In the genomic region with DNA sequence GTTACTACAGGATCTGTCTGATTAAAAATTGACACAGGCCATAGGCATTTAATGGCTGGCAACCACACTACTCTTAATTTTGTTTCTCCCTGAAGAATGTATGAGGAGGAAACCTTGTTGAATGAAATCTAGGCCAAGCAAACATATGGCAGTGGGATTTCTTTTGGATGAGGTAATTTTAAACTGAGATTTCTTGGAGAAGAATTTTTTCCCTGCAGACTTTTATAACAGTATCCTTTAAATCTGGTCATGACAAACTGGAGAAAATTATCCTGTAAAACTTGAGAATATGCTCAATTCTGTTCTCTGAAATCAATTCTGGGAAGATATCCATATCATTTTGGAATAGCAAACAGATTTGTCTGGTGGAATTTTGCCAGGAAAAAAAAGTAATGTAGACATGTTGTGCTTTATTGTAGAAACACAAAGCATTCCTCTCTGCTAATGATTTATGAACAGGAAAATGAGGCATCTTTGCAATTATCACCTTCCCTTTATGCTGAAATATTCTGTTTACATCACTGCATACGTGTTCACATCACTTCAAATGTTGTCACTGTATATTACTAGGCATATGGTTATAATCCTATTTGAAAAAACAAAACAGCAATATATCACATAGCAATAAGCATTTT, we compare ENCODE assay signal across 13 cellular contexts.
A peak's percentile ranks its signal among the peaks of the same experiment; 100 is the strongest.
DNase-seq lines count a peak whose midpoint lies in the region; ATAC-seq, FAIRE-seq and TF ChIP-seq lines count a peak whose summit lies in the region.
"Had no signal": no experiment of that assay in that cellular context is flagged by ENCODE, and none has a peak within 500 bp of the region (broad histone marks: within the 10 kb centered on the region; RNA-seq: fewer than 3 reads in every experiment).

No MANE protein-coding gene starts in this region.

- no peak overlapping the region for H3K18ac ChIP-seq in mesendoderm (ENCODE audit: low read length)

- H3K27ac ChIP-seq in mesendoderm (ENCODE audit: low read depth, low read length) (no peak overlapping the region), HepG2 (ENCODE audit: extremely low read length, insufficient read depth, low read length) (no peak overlapping the region)
- H3K27ac ChIP-seq: C4-2B had no signal

- POLR2A ChIA-PET in HepG2 (lab: Yijun Ruan, JAX): no interaction called here

- DNase-seq in AG10803 (ENCODE audit: low read depth): peak; percentile 90
- peak; percentile 7 for DNase-seq in MG63
- DNase-seq in cerebellum (ENCODE audit: low spot score): peak; percentile 21
- peak; percentile 37 for DNase-seq in mesendoderm
- DNase-seq in HepG2 (ENCODE audit: low spot score): no peak
- DNase-seq in NCI-H146 (lab: John Stamatoyannopoulos, UW): no peak
- no peak for DNase-seq in NCI-H187 (lab: John Stamatoyannopoulos, UW)
- DNase-seq in DMS153 treated with DMSO at 0.1 percent for 48 hours (lab: John Stamatoyannopoulos, UW; ENCODE audit: unreplicated experiment): no peak
- DNase-seq: activated CD8-positive, alpha-beta T cell treated with anti-CD3 and anti-CD28 coated beads for 36 hours; stimulated activated CD4-positive, alpha-beta T cell treated with anti-CD3 and anti-CD28 coated beads, Interleukin-1b, Interleukin-23, amount 100 ng/mL, for 48 hours; T-helper 17 cell had no signal

- H3K27me3 ChIP-seq in MG63 (no peaks in the 10 kb centered on the region), mesendoderm (ENCODE audit: insufficient read depth, low read length, poor library complexity) (no peaks in the 10 kb centered on the region), HepG2 (ENCODE audit: control insufficient read depth in 1 of 2, insufficient read depth in 2 of 2, low read length in 2 of 2) (no peaks in the 10 kb centered on the region)

- H2BK15ac ChIP-seq in mesendoderm (replicated peaks; ENCODE audit: low read depth): no peak overlapping the region

- no peak overlapping the region for H2AFZ ChIP-seq in HepG2 (ENCODE audit: low read length)

- FAIRE-seq in HepG2 (lab: Jason Lieb, UNC): no peak
- FAIRE-seq: islet of Langerhans had no signal

- in situ Hi-C loops in HepG2 (cut with HindIII; ENCODE audit: extremely low pct_ligation_motif_present, low pct_unique_long_range_greater_than_20kb): no loop called here

- no peak overlapping the region for H2BK5ac ChIP-seq in mesendoderm (ENCODE audit: low read length)

- H3K56ac ChIP-seq in mesendoderm (ENCODE audit: low read length): no peak overlapping the region

- TF ChIP-seq POLR2A in HepG2 (IDR thresholded peaks at IDR 0.05; ENCODE audit: insufficient read depth in 1 of 2, low read depth in 2 of 2, low read length in 2 of 2): no peak

- H3K36me3 ChIP-seq in MG63: no peaks in the 10 kb centered on the region; the same call in 1 of the 2 replicates
- H3K36me3 ChIP-seq in mesendoderm (ENCODE audit: control insufficient read depth, insufficient read depth, low read length): no peaks in the 10 kb centered on the region
- H3K36me3 ChIP-seq in HepG2 (replicated peaks in 1 of 2; ENCODE audit: control insufficient read depth in 1 of 2, insufficient read depth in 2 of 2, low read length in 2 of 2): no peaks in the 10 kb centered on the region

- H4K8ac ChIP-seq in mesendoderm (ENCODE audit: low read depth, low read length): no peak overlapping the region

- no peaks in the 10 kb centered on the region for H3K79me1 ChIP-seq in mesendoderm (ENCODE audit: low read length)

- H3K4me3 ChIP-seq in AG10803 (ENCODE audit: low read length) (no peak overlapping the region), MG63 (no peak overlapping the region), mesendoderm (ENCODE audit: low read length) (no peak overlapping the region), HepG2 (replicated peaks in 1 of 3; ENCODE audit: insufficient read depth in 1 of 3, low read depth in 2 of 3, low read length in 3 of 3) (no peak overlapping the region)

- no peaks in the 10 kb centered on the region for H4K20me1 ChIP-seq in HepG2 (ENCODE audit: insufficient read depth, low read length)

- H2BK120ac ChIP-seq in mesendoderm (ENCODE audit: low read depth, low read length): no peak overlapping the region

- H3K4me2 ChIP-seq in mesendoderm (ENCODE audit: low read length) (no peak overlapping the region), HepG2 (ENCODE audit: low read depth, low read length) (no peak overlapping the region)

- H3K23ac ChIP-seq in mesendoderm (ENCODE audit: low read length): no peak overlapping the region

- no peak for TF ChIP-seq RAD21 in HepG2 (CRISPR knock-in tag; IDR thresholded peaks at IDR 0.05)

- no peak overlapping the region for H3K9ac ChIP-seq in mesendoderm (ENCODE audit: low read length)
- H3K9ac ChIP-seq in HepG2 (ENCODE audit: insufficient read depth, low read depth, low read length): no peak overlapping the region

- H3K79me2 ChIP-seq in mesendoderm (ENCODE audit: control insufficient read depth, insufficient read depth, low read length): no peaks in the 10 kb centered on the region
- H3K79me2 ChIP-seq in HepG2 (ENCODE audit: insufficient read depth, low read length): no peaks in the 10 kb centered on the region

- ATAC-seq in HepG2: no peak
- ATAC-seq: activated CD8-positive, alpha-beta T cell treated with anti-CD3 and anti-CD28 coated beads for 36 hours; T-helper 17 cell had no signal

- BruUV-seq in HepG2 (replicated peaks; lab: Mats Ljungman, UMichigan): no TSS peak

- no peak overlapping the region for H3K4ac ChIP-seq in mesendoderm (ENCODE audit: low read depth, low read length)

- no peak for TF ChIP-seq EP300 in HepG2 (IDR thresholded peaks at IDR 0.05; ENCODE audit: low read depth in 2 of 2, low read length in 2 of 2)
- no peak for TF ChIP-seq EP300 in HepG2 (CRISPR knock-in tag; IDR thresholded peaks at IDR 0.05; ENCODE audit: borderline replicate concordance)

- intact Hi-C loops in HepG2 (cut with micrococcal nuclease; ENCODE audit: unreplicated experiment): no loop called here

- no peak overlapping the region for H4K5ac ChIP-seq in mesendoderm (ENCODE audit: low read length)

- no peak overlapping the region for H2AK5ac ChIP-seq in mesendoderm (ENCODE audit: low read length)

- H3K9me3 ChIP-seq in MG63 (no peaks in the 10 kb centered on the region), HepG2 (ENCODE audit: low read length) (no peaks in the 10 kb centered on the region)

- TF ChIP-seq CTCF in AG10803 (conservative IDR thresholded peaks at IDR 0.05; ENCODE audit: low read length) (no peak), HepG2 (CRISPR knock-in tag; IDR thresholded peaks at IDR 0.05) (no peak)

- CTCF ChIA-PET in HepG2 (lab: Yijun Ruan, JAX; ENCODE audit: low intra/inter-chr PET ratio, low total read pairs): no interaction called here

- WGBS in mesendoderm (ENCODE audit: extremely low coverage, insufficient coverage, low lambda C conversion rate): no CpG with 5 or more reads among the region's 1 CpG
- 0% methylated on average over 1 of the region's 1 CpG for WGBS in HepG2 (ENCODE audit: low lambda C conversion rate)

- H3K4me1 ChIP-seq in mesendoderm (ENCODE audit: control insufficient read depth, low read depth, low read length): no peaks in the 10 kb centered on the region
- no peaks in the 10 kb centered on the region for H3K4me1 ChIP-seq in HepG2 (ENCODE audit: insufficient read depth, low read length)

TF ChIP-seq in HepG2, 621 proteins besides CTCF, POLR2A, EP300 and RAD21:
- TF ChIP-seq TOE1 (CRISPR knock-in tag; IDR thresholded peaks at IDR 0.05): no peak
- TF ChIP-seq GTF2F1 (IDR thresholded peaks at IDR 0.05; ENCODE audit: low read length): no peak
- TF ChIP-seq MED13 (CRISPR knock-in tag; IDR thresholded peaks at IDR 0.05): no peak
- TF ChIP-seq, protein P1, sequence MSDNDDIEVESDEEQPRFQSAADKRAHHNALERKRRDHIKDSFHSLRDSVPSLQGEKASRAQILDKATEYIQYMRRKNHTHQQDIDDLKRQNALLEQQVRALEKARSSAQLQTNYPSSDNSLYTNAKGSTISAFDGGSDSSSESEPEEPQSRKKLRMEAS (IDR thresholded peaks at IDR 0.05): no peak
- no peak for TF ChIP-seq GATAD1 (CRISPR knock-in tag; IDR thresholded peaks at IDR 0.05)
TF ChIP-seq in HepG2: peak in this region for 0.

Comparison
In these comparisons a context has a peak if more than half of its experiments do, and no peak if none do; other contexts are left out.
1. DNase-seq: peak in AG10803 (single experiment), MG63 (single experiment), cerebellum (single experiment) and mesendoderm (single experiment); none in HepG2 (single experiment), NCI-H146 (single experiment), NCI-H187 (0 of 2) and DMS153 treated with DMSO at 0.1 percent for 48 hours (single experiment).